In genomic region chr11:62543680-62544444, GRCh38 we compare ENCODE assay signal across 7 cellular contexts. TPM values are rescaled to one million over a fixed set of nuclear protein-coding genes. Genes with fewer than 3 reads are reported as not detected.
A peak's percentile ranks its signal among the peaks of the same experiment; 100 is the strongest.
DNase-seq lines count a peak whose midpoint lies in the region; ATAC-seq lines count a peak whose summit lies in the region.

No MANE protein-coding gene starts in this region.

- no peak overlapping the region for H3K27ac Mint-ChIP-seq in activated naive CD8-positive, alpha-beta T cell treated with anti-CD3 and anti-CD28 coated beads, Interleukin-2, amount 50 U/mL, for 24 hours

- peak overlapping the region; percentile 87 for H3K4me3 Mint-ChIP-seq in activated naive CD8-positive, alpha-beta T cell treated with anti-CD3 and anti-CD28 coated beads, Interleukin-2, amount 50 U/mL, for 24 hours

- no peak for DNase-seq in activated naive CD8-positive, alpha-beta T cell treated with anti-CD3 and anti-CD28 coated beads, Interleukin-2, amount 50 U/mL, for 24 hours
- no peak for DNase-seq in islet precursor cell
- no peak for DNase-seq in ureter (ENCODE audit: low spot score)

- H3K9ac ChIP-seq in HUES48 (ENCODE audit: low read depth, low read length) (no peak overlapping the region), iPS-20b (ENCODE audit: low read depth, low read length) (no peak overlapping the region), subcutaneous abdominal adipose tissue (ENCODE audit: low read length in 5 of 5) (peak overlapping the region; percentile 98 to 99 (median 99))

- peaks cover 18% of the 10 kb centered on the region for H3K4me1 ChIP-seq in HUES48 (ENCODE audit: control insufficient read depth, insufficient read depth, low read length)
- peaks cover 5% of the 10 kb centered on the region for H3K4me1 ChIP-seq in iPS-20b (ENCODE audit: insufficient read depth, low read length)
- peaks cover 28 to 86% (median 76%) of the 10 kb centered on the region in 5 donors for H3K4me1 ChIP-seq in subcutaneous abdominal adipose tissue (ENCODE audit: control insufficient read depth in 5 of 5, insufficient read depth in 5 of 5, low read length in 5 of 5)

- H3K4me3 ChIP-seq in HUES48 (ENCODE audit: low read depth, low read length) (peak overlapping the region; percentile 33; the same call in 1 of the 2 replicates), iPS-20b (ENCODE audit: low read length) (0 out of 2 replicates have a peak overlapping the region, but pooled peaks have one; percentile 43), subcutaneous abdominal adipose tissue (ENCODE audit: low read depth in 1 of 5, low read length in 5 of 5) (peak overlapping the region; percentile 93 to 100 (median 97))

- H3K4me1 Mint-ChIP-seq in activated naive CD8-positive, alpha-beta T cell treated with anti-CD3 and anti-CD28 coated beads, Interleukin-2, amount 50 U/mL, for 24 hours, result peaks cover 79% of the 10 kb centered on the region

- H3K36me3 Mint-ChIP-seq in activated naive CD8-positive, alpha-beta T cell treated with anti-CD3 and anti-CD28 coated beads, Interleukin-2, amount 50 U/mL, for 24 hours (ENCODE audit: low read depth), result peaks cover 1% of the 10 kb centered on the region

- H3K27ac ChIP-seq in HUES48 (ENCODE audit: low read depth, low read length) (no peak overlapping the region), iPS-20b (ENCODE audit: low read length) (no peak overlapping the region), subcutaneous abdominal adipose tissue (ENCODE audit: low read depth, low read length) (peak overlapping the region; percentile 100)

- H3K27me3 ChIP-seq in HUES48 (ENCODE audit: control insufficient read depth, insufficient read depth, low read length), result peaks cover 64% of the 10 kb centered on the region
- peaks cover 70% of the 10 kb centered on the region for H3K27me3 ChIP-seq in iPS-20b (ENCODE audit: insufficient read depth, low read length)
- no peaks in the 10 kb centered on the region for H3K27me3 ChIP-seq in subcutaneous abdominal adipose tissue (ENCODE audit: control insufficient read depth in 5 of 5, insufficient read depth in 4 of 5, low read length in 5 of 5)

- H3K36me3 ChIP-seq in HUES48 (ENCODE audit: control insufficient read depth, insufficient read depth, low read length) (no peaks in the 10 kb centered on the region), iPS-20b (ENCODE audit: insufficient read depth, low read depth, low read length) (no peaks in the 10 kb centered on the region), subcutaneous abdominal adipose tissue (ENCODE audit: control insufficient read depth in 5 of 5, insufficient read depth in 5 of 5, low read length in 5 of 5) (peaks cover 0 to 8% (median 5%) of the 10 kb centered on the region in 5 donors)

- H3K9me3 ChIP-seq in HUES48 (ENCODE audit: control insufficient read depth, insufficient read depth, low read length) (no peaks in the 10 kb centered on the region), iPS-20b (ENCODE audit: insufficient read depth, low read depth, low read length) (no peaks in the 10 kb centered on the region), subcutaneous abdominal adipose tissue (ENCODE audit: control insufficient read depth in 5 of 5, low read length in 5 of 5) (no peaks in the 10 kb centered on the region)

- no peaks in the 10 kb centered on the region for H3K9me3 Mint-ChIP-seq in activated naive CD8-positive, alpha-beta T cell treated with anti-CD3 and anti-CD28 coated beads, Interleukin-2, amount 50 U/mL, for 24 hours

- ATAC-seq in activated naive CD8-positive, alpha-beta T cell treated with anti-CD3 and anti-CD28 coated beads, Interleukin-2, amount 50 U/mL, for 24 hours, result no peak
- no peak for ATAC-seq in GM19463 (IDR thresholded peaks at IDR 0.05; ENCODE audit: unreplicated experiment)

- H3K27me3 Mint-ChIP-seq in activated naive CD8-positive, alpha-beta T cell treated with anti-CD3 and anti-CD28 coated beads, Interleukin-2, amount 50 U/mL, for 24 hours, result peaks cover 10% of the 10 kb centered on the region

RNA-seq across cellular contexts. Expression of gene AHNAK, which starts 2.7 kb away (rescaled TPM):
- 546 TPM for total RNA-seq in ureter

RNA-seq across cellular contexts. Expression of gene EEF1G, which starts 29.8 kb away (rescaled TPM):
- 1,627 TPM for total RNA-seq in ureter

RNA-seq across cellular contexts. Expression of gene TUT1, which starts 47.5 kb away (rescaled TPM):
- total RNA-seq in ureter, result 30.4 TPM

RNA-seq across cellular contexts. Expression of gene MTA2, which starts 57.8 kb away (rescaled TPM):
- 128 TPM for total RNA-seq in ureter

Comparison
In these comparisons a context has a peak if more than half of its experiments do, and no peak if none do; other contexts are left out.
1. H3K4me3 ChIP-seq: peak in every context shown above with its lines; median percentile 97 in subcutaneous abdominal adipose tissue; 43 in iPS-20b; 33 in HUES48.
2. H3K9ac ChIP-seq: peak in subcutaneous abdominal adipose tissue (5 of 5); none in HUES48 (single experiment) and iPS-20b (single experiment).